9 cellular contexts compared by ENCODE assay signal in the genomic region with DNA sequence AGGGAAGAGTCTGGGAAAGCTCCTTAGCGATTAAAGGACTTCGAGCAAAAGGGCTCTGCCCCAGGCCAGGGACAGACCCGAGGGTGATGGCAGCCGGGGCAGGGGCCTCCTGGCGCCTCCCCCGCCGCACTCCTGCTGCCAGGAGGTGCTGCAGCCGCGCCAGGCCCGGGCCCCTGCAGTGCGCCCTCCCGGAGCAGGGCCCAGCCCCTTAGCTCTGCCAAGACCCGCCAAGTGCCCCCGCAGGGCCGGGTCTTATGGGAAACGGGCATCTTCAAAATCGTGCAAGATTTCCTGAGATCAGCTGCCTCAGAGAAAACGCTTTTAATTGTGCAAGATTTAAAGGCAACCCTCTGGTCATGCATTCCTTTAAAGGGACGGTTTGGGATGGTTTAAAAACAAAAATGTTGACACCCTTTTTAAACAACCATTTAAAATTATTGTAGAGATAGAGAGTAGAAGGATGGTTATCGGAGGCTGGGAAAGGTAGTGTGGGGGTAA. TPM values are rescaled to one million over a fixed set of nuclear protein-coding genes. Genes with fewer than 3 reads are reported as not detected.
DNase-seq lines count a peak whose midpoint lies in the region; TF ChIP-seq lines count a peak whose summit lies in the region.
"Had no signal": no experiment of that assay in that cellular context is flagged by ENCODE, and none has a peak within 500 bp of the region (broad histone marks: within the 10 kb centered on the region; RNA-seq: fewer than 3 reads in every experiment).

No MANE protein-coding gene starts in this region.

- peak overlapping the region; percentile 73 to 99 (median 97) for H3K27ac ChIP-seq in dorsolateral prefrontal cortex
- H3K27ac ChIP-seq: 22Rv1 had no signal

- peak overlapping the region; percentile 53 to 92 (median 78) for H3K4me3 ChIP-seq in dorsolateral prefrontal cortex

- POLR2A ChIA-PET in HEK293T (lab: Yijun Ruan, JAX), result interaction anchor here (1.8 to 2.2 kb wide), 2 partner anchors 10 to 52 kb away, joined by 4 to 8 read pairs; a partner anchor contains a TSS

- no peaks in the 10 kb centered on the region for H3K27me3 ChIP-seq in dorsolateral prefrontal cortex

- peak in 2 of 56 donors; percentile 4 to 11 for TF ChIP-seq CTCF in dorsolateral prefrontal cortex (IDR thresholded peaks at IDR 0.05 in 54 of 56, conservative IDR thresholded peaks at IDR 0.05 in 2 of 56; ENCODE audit: low read depth in 1 of 56, partially characterized antibody in 56 of 56)

- intact Hi-C loops in dorsolateral prefrontal cortex (cut with DNase I), result loop anchor here (2.0 to 10.0 kb wide), 6 partner anchors 46 to 152 kb away; a partner anchor contains a TSS

- DNase-seq in DMS 273 (lab: John Stamatoyannopoulos, UW; ENCODE audit: unreplicated experiment) (peak; percentile 75), DMS 273 treated with DMSO at 0.1 percent for 48 hours (lab: John Stamatoyannopoulos, UW) (no peak), HEK293T (ENCODE audit: extremely low spot score) (peak; percentile 31), NCI-H524 treated with DMSO at 0.1 percent for 48 hours (lab: John Stamatoyannopoulos, UW) (peak; percentile 5), dorsolateral prefrontal cortex (peak in 2 of 10 donors; percentile 27 to 52), midbrain (lab: John Stamatoyannopoulos, UW) (peak; percentile 57), NCI-H446 treated with DMSO at 0.1 percent for 48 hours (lab: John Stamatoyannopoulos, UW) (no peak), NCI-H1417 (lab: John Stamatoyannopoulos, UW) (no peak)

- CTCF ChIA-PET in HEK293T (lab: Yijun Ruan, JAX), result interaction anchor here (0.8 to 1.6 kb wide), 4 partner anchors 11 to 117 kb away, joined by 3 to 5 read pairs (median 4); a partner anchor contains a TSS

TF ChIP-seq in HEK293T, 16 proteins besides CTCF, POLR2A, EP300 and RAD21:
- no peak for TF ChIP-seq ZNF384 (IDR thresholded peaks at IDR 0.05)
- no peak for TF ChIP-seq BHLHE40 (IDR thresholded peaks at IDR 0.05; ENCODE audit: borderline replicate concordance)
- no peak for TF ChIP-seq ARNT (IDR thresholded peaks at IDR 0.05)
- TF ChIP-seq ELF4 (IDR thresholded peaks at IDR 0.05), result no peak
- no peak for TF ChIP-seq TARDBP (IDR thresholded peaks at IDR 0.05)
- TF ChIP-seq HDGF (IDR thresholded peaks at IDR 0.05; ENCODE audit: borderline replicate concordance), result no peak
- no peak for TF ChIP-seq CTBP1 (IDR thresholded peaks at IDR 0.05; ENCODE audit: borderline replicate concordance)
- TF ChIP-seq FOXK2 (IDR thresholded peaks at IDR 0.05), result no peak
- no peak for TF ChIP-seq SP1 (IDR thresholded peaks at IDR 0.05)
- TF ChIP-seq FOXM1 (IDR thresholded peaks at IDR 0.05; ENCODE audit: borderline replicate concordance), result no peak
- TF ChIP-seq SUZ12 (IDR thresholded peaks at IDR 0.05), result no peak
- TF ChIP-seq L3MBTL2 (conservative IDR thresholded peaks at IDR 0.05), result no peak
- TF ChIP-seq LEF1 (IDR thresholded peaks at IDR 0.05; ENCODE audit: borderline replicate concordance), result no peak
- TF ChIP-seq FOXA1 (IDR thresholded peaks at IDR 0.05), result no peak
- TF ChIP-seq, protein P1, sequence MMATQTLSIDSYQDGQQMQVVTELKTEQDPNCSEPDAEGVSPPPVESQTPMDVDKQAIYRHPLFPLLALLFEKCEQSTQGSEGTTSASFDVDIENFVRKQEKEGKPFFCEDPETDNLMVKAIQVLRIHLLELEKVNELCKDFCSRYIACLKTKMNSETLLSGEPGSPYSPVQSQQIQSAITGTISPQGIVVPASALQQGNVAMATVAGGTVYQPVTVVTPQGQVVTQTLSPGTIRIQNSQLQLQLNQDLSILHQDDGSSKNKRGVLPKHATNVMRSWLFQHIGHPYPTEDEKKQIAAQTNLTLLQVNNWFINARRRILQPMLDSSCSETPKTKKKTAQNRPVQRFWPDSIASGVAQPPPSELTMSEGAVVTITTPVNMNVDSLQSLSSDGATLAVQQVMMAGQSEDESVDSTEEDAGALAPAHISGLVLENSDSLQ (IDR thresholded peaks at IDR 0.05), result no peak

RNA-seq across cellular contexts. Expression of a gene that starts 52.4 kb away (rescaled TPM):
- 100 to 1,000 TPM in 3 of 120 experiments, 10 to 100 TPM in 117; 28.9 to 134 (median 53.2) TPM for total RNA-seq in dorsolateral prefrontal cortex

Comparison
In these comparisons a context has a peak if more than half of its experiments do, and no peak if none do; other contexts are left out.
1. DNase-seq: peak in DMS 273 (single experiment), HEK293T (single experiment), NCI-H524 treated with DMSO at 0.1 percent for 48 hours (single experiment) and midbrain (single experiment); none in DMS 273 treated with DMSO at 0.1 percent for 48 hours (single experiment), NCI-H446 treated with DMSO at 0.1 percent for 48 hours (single experiment) and NCI-H1417 (0 of 3).